In genomic region chr20:62386383-62387218, GRCh38 we compare ENCODE assay signal across 1 cellular context.
TF ChIP-seq lines count a peak whose summit lies in the region.

RPS21 (plus strand) TSS chr20:62387103; CDS start chr20:62387339, 236 bp downstream.

TF ChIP-seq in HepG2, 621 proteins besides CTCF, POLR2A, EP300 and RAD21 (continued from another document and continues in another):
- TF ChIP-seq, protein P1, sequence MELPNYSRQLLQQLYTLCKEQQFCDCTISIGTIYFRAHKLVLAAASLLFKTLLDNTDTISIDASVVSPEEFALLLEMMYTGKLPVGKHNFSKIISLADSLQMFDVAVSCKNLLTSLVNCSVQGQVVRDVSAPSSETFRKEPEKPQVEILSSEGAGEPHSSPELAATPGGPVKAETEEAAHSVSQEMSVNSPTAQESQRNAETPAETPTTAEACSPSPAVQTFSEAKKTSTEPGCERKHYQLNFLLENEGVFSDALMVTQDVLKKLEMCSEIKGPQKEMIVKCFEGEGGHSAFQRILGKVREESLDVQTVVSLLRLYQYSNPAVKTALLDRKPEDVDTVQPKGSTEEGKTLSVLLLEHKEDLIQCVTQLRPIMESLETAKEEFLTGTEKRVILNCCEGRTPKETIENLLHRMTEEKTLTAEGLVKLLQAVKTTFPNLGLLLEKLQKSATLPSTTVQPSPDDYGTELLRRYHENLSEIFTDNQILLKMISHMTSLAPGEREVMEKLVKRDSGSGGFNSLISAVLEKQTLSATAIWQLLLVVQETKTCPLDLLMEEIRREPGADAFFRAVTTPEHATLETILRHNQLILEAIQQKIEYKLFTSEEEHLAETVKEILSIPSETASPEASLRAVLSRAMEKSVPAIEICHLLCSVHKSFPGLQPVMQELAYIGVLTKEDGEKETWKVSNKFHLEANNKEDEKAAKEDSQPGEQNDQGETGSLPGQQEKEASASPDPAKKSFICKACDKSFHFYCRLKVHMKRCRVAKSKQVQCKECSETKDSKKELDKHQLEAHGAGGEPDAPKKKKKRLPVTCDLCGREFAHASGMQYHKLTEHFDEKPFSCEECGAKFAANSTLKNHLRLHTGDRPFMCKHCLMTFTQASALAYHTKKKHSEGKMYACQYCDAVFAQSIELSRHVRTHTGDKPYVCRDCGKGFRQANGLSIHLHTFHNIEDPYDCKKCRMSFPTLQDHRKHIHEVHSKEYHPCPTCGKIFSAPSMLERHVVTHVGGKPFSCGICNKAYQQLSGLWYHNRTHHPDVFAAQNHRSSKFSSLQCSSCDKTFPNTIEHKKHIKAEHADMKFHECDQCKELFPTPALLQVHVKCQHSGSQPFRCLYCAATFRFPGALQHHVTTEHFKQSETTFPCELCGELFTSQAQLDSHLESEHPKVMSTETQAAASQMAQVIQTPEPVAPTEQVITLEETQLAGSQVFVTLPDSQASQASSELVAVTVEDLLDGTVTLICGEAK (IDR thresholded peaks at IDR 0.05), result peak; percentile 95
- TF ChIP-seq, protein P1 (CRISPR knock-in tag; IDR thresholded peaks at IDR 0.05), result no peak; the same call in 1 of the 2 replicates
- TF ChIP-seq TEAD2 (CRISPR knock-in tag; IDR thresholded peaks at IDR 0.05), result no peak
- peak; percentile 96 for TF ChIP-seq MED8 (CRISPR knock-in tag; IDR thresholded peaks at IDR 0.05; ENCODE audit: insufficient replicate concordance)
- TF ChIP-seq ZNF367 (CRISPR knock-in tag; IDR thresholded peaks at IDR 0.05; ENCODE audit: borderline replicate concordance), result no peak
- peak; percentile 68; the same call in 1 of the 2 replicates for TF ChIP-seq ZSCAN31 (CRISPR knock-in tag; IDR thresholded peaks at IDR 0.05; ENCODE audit: low read depth)
- peak; percentile 37; the same call in 1 of the 2 replicates for TF ChIP-seq TFE3 (CRISPR knock-in tag; IDR thresholded peaks at IDR 0.05)
- TF ChIP-seq SP1 (IDR thresholded peaks at IDR 0.05), result no peak
- TF ChIP-seq SP1 (CRISPR knock-in tag; IDR thresholded peaks at IDR 0.05), result peak; percentile 88
- 0 out of 2 replicates have a peak, but pooled peaks have one; percentile 37 for TF ChIP-seq ZNF296 (CRISPR knock-in tag; conservative IDR thresholded peaks at IDR 0.05)
- TF ChIP-seq ZNF224 (CRISPR knock-in tag; IDR thresholded peaks at IDR 0.05), result no peak; the same call in 1 of the 2 replicates
- TF ChIP-seq FOXK2 (IDR thresholded peaks at IDR 0.05), result no peak
- no peak for TF ChIP-seq MBNL3 (CRISPR knock-in tag; conservative IDR thresholded peaks at IDR 0.05)
- peak; percentile 93 for TF ChIP-seq TARDBP (CRISPR knock-in tag; IDR thresholded peaks at IDR 0.05)
- TF ChIP-seq ATF6 (CRISPR knock-in tag; conservative IDR thresholded peaks at IDR 0.05), result no peak; the same call in 1 of the 2 replicates
- peak; percentile 97 for TF ChIP-seq HOXA3 (CRISPR knock-in tag; IDR thresholded peaks at IDR 0.05)
- peak; percentile 92; the same call in 1 of the 2 replicates for TF ChIP-seq ZNF839 (CRISPR knock-in tag; IDR thresholded peaks at IDR 0.05; ENCODE audit: borderline replicate concordance)
- no peak for TF ChIP-seq ARID2 (CRISPR knock-in tag; IDR thresholded peaks at IDR 0.05; ENCODE audit: borderline replicate concordance)
- peak; percentile 51; the same call in 1 of the 2 replicates for TF ChIP-seq NKX3-1 (CRISPR knock-in tag; IDR thresholded peaks at IDR 0.05)
- TF ChIP-seq KLF13 (CRISPR knock-in tag; IDR thresholded peaks at IDR 0.05), result no peak; the same call in 1 of the 2 replicates
- peak; percentile 37; the same call in 1 of the 2 replicates for TF ChIP-seq JUN (CRISPR knock-in tag; IDR thresholded peaks at IDR 0.05)
- TF ChIP-seq ZSCAN20 (CRISPR knock-in tag; IDR thresholded peaks at IDR 0.05; ENCODE audit: borderline replicate concordance), result peak; percentile 82; the same call in 1 of the 2 replicates
- no peak for TF ChIP-seq SUZ12 (IDR thresholded peaks at IDR 0.05; ENCODE audit: low read depth, low read length)
- TF ChIP-seq PBX2 (CRISPR knock-in tag; IDR thresholded peaks at IDR 0.05), result 0 out of 2 replicates have a peak, but pooled peaks have one; percentile 8
- TF ChIP-seq NFKB2 (CRISPR knock-in tag; IDR thresholded peaks at IDR 0.05; ENCODE audit: borderline replicate concordance), result peak; percentile 90; the same call in 1 of the 2 replicates
- no peak for TF ChIP-seq PRDM15 (CRISPR knock-in tag; IDR thresholded peaks at IDR 0.05)
- TF ChIP-seq TSC22D2 (CRISPR knock-in tag; IDR thresholded peaks at IDR 0.05; ENCODE audit: borderline replicate concordance), result peak; percentile 93
- TF ChIP-seq THAP9 (CRISPR knock-in tag; IDR thresholded peaks at IDR 0.05; ENCODE audit: borderline replicate concordance), result peak; percentile 89; the same call in 1 of the 2 replicates
- TF ChIP-seq HNRNPH1 (optimal IDR thresholded peaks at IDR 0.05; ENCODE audit: low read depth, low read length), result no peak
- TF ChIP-seq RXRB (CRISPR knock-in tag; IDR thresholded peaks at IDR 0.05; ENCODE audit: borderline replicate concordance), result peak; percentile 72
- TF ChIP-seq ZNF501 (CRISPR knock-in tag; IDR thresholded peaks at IDR 0.05), result peak; percentile 87
- no peak for TF ChIP-seq XBP1 (CRISPR knock-in tag; IDR thresholded peaks at IDR 0.05)
- no peak for TF ChIP-seq NAIF1 (CRISPR knock-in tag; IDR thresholded peaks at IDR 0.05; ENCODE audit: borderline replicate concordance)
- peak; percentile 72; the same call in 1 of the 2 replicates for TF ChIP-seq ZNF44 (CRISPR knock-in tag; IDR thresholded peaks at IDR 0.05)
- no peak; a peak in 1 of 4 replicates for TF ChIP-seq NR2F1 (CRISPR knock-in tag; IDR thresholded peaks at IDR 0.05)
